Comparison of ENCODE assay signal across 1 cellular context in the genomic region with DNA sequence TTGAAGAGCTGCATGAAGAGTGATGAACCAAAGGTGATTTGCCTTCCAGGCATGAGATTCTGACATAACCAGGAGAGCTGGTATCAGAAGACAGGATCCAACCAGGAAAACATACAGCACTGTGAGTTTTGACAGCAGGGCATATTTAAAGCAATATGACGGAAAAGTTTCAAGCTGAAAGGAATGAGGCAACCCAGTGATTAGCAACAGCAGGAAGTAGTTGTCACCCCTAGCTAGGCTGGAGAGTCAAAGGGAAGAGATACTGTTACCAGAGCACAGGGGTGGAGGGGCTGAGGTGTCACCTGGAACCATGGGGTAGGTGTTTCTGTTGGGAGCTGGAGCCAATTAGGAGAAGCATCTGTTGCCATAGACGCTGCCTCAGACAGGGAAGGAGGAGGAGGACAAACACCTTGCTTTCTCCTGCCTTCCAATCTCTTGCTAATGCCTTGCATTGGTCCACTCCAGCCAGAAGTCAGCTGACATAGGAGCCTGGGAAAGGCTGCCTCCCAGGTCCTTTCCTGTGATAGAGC.
TF ChIP-seq lines count a peak whose summit lies in the region.

No MANE protein-coding gene starts in this region.

TF ChIP-seq in H1, 55 proteins besides CTCF, POLR2A, EP300 and RAD21 (continued from another document):
- TF ChIP-seq JUN (IDR thresholded peaks at IDR 0.05; ENCODE audit: low read depth, low read length): no peak
- no peak for TF ChIP-seq BACH1 (IDR thresholded peaks at IDR 0.05; ENCODE audit: low read length)
- TF ChIP-seq NRF1 (IDR thresholded peaks at IDR 0.05; ENCODE audit: low read depth, low read length): no peak
- no peak for TF ChIP-seq SRF (IDR thresholded peaks at IDR 0.05; ENCODE audit: low read depth, low read length)
- no peak for TF ChIP-seq TAF1 (IDR thresholded peaks at IDR 0.05; ENCODE audit: low read depth, low read length)
- no peak for TF ChIP-seq FOSL1 (IDR thresholded peaks at IDR 0.05; ENCODE audit: insufficient read depth, low read depth, low read length)
- TF ChIP-seq CTBP2 (IDR thresholded peaks at IDR 0.05; ENCODE audit: borderline replicate concordance, insufficient read depth, insufficient read length, low read length): no peak
- TF ChIP-seq CEBPB (IDR thresholded peaks at IDR 0.05; ENCODE audit: low read depth, low read length): no peak
- TF ChIP-seq HDAC2 (IDR thresholded peaks at IDR 0.05; ENCODE audit: borderline replicate concordance in 1 of 2, low read depth in 2 of 2, low read length in 2 of 2): no peak
- no peak for TF ChIP-seq GABPA (IDR thresholded peaks at IDR 0.05; ENCODE audit: borderline replicate concordance, insufficient read depth, low read length)
